In the genomic region with DNA sequence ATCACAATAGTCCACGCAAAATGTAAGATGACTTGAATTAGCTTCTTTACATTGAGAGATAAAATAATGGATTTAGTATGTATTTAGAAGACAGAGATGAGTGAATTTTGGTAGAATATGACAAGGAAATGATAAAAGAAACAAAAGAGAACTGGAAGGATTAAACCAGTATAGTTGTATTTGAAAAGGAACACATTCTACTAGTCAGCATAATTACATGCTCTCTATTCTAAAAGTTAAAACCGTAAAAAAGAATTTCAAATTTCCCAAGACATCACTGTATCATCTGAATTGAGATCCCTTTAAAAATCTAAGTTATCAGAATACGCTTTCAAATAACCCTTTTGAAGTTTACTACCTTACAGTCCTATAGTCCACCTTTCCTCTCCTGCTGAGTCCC, we compare ENCODE assay signal across 10 cellular contexts.
"Had no signal": no experiment of that assay in that cellular context is flagged by ENCODE, and none has a peak within 500 bp of the region (broad histone marks: within the 10 kb centered on the region; RNA-seq: fewer than 3 reads in every experiment).

No MANE protein-coding gene starts in this region.

- H3K27ac Mint-ChIP-seq: GM23338, HFFc6 had no signal

- FAIRE-seq: H1, H54 had no signal

- H3K4me3 ChIP-seq: GM23338, HAP-1 had no signal

- DNase-seq: HFFc6, IMR-90, KBM-7 had no signal

- H3K4me1 Mint-ChIP-seq: GM23338 had no signal

- H3K9ac ChIP-seq: KMS-11 had no signal

- H3K4me3 Mint-ChIP-seq: GM23338, HFFc6 had no signal

- H2AFZ ChIP-seq: GM23338 had no signal

- H3K4me2 ChIP-seq: GM23338, KMS-11 had no signal

- H3K9me3 Mint-ChIP-seq: GM23338 had no signal

- H3K9me3 ChIP-seq: HAP-1 had no signal

- ATAC-seq: GM23338, HCT116 had no signal

- H3K27ac ChIP-seq: HL-60, KMS-11 had no signal

- H3K4me1 ChIP-seq: HAP-1 had no signal

- H3K36me3 ChIP-seq: HAP-1 had no signal
